In genomic region chr17:73166731-73167581, GRCh38 we compare ENCODE assay signal across 8 cellular contexts. TPM values are rescaled to one million over a fixed set of nuclear protein-coding genes. Genes with fewer than 3 reads are reported as not detected.
A peak's percentile ranks its signal among the peaks of the same experiment; 100 is the strongest.
DNase-seq lines count a peak whose midpoint lies in the region; ATAC-seq, FAIRE-seq and TF ChIP-seq lines count a peak whose summit lies in the region.

No MANE protein-coding gene starts in this region.

- WGBS in A549 (ENCODE audit: missing lambda C conversion rate) = 68% methylated on average over 8 of the region's 8 CpGs

- no peaks in the 10 kb centered on the region for H3K9me3 ChIP-seq in A549

- no peaks in the 10 kb centered on the region for H3K9me3 Mint-ChIP-seq in effector memory CD8-positive, alpha-beta T cell
- H3K9me3 Mint-ChIP-seq in stimulated activated naive B cell treated with anti-CD40 and anti-IgM and Interleukin-4, amounts not matched to agents 10 μg/mL and 1 μg/mL and 100 μg/mL, for 72 hours = no peaks in the 10 kb centered on the region

- H3K36me3 Mint-ChIP-seq in effector memory CD8-positive, alpha-beta T cell (ENCODE audit: insufficient read depth) = no peaks in the 10 kb centered on the region
- peaks cover 0 to 12% of the 10 kb centered on the region in 2 donors for H3K36me3 Mint-ChIP-seq in stimulated activated naive B cell treated with anti-CD40 and anti-IgM and Interleukin-4, amounts not matched to agents 10 μg/mL and 1 μg/mL and 100 μg/mL, for 72 hours

- DNase-seq in A549 (ENCODE audit: low read depth in 1 of 2, low spot score in 1 of 2) = no peak
- DNase-seq in MV-4-11 (lab: John Stamatoyannopoulos, UW) = peak; percentile 85
- DNase-seq in effector memory CD8-positive, alpha-beta T cell = no peak
- DNase-seq in stimulated activated naive B cell treated with anti-CD40 and anti-IgM and Interleukin-4, amounts not matched to agents 10 μg/mL and 1 μg/mL and 100 μg/mL, for 72 hours = no peak
- no peak for DNase-seq in SIG-M5 (lab: John Stamatoyannopoulos, UW)
- no peak for DNase-seq in SKM-1 treated with dmso at 0.1 percent for 144 hours (lab: John Stamatoyannopoulos, UW; ENCODE audit: unreplicated experiment)

- no peak for TF ChIP-seq EP300 in A549 (IDR thresholded peaks at IDR 0.05)

- TF ChIP-seq RAD21 in A549 (conservative IDR thresholded peaks at IDR 0.05 in 1 of 2, IDR thresholded peaks at IDR 0.05 in 1 of 2) = no peak

- H3K27ac Mint-ChIP-seq in effector memory CD8-positive, alpha-beta T cell = no peak overlapping the region
- peak overlapping the region; percentile 1 for H3K27ac Mint-ChIP-seq in stimulated activated naive B cell treated with anti-CD40 and anti-IgM and Interleukin-4, amounts not matched to agents 10 μg/mL and 1 μg/mL and 100 μg/mL, for 72 hours

- CTCF ChIA-PET in A549 (lab: Yijun Ruan, JAX) = interaction anchor here (0.9 to 3.5 kb wide), 7 partner anchors 10 to 610 kb away, joined by 3 to 16 read pairs (median 5); no protein-coding TSS in a partner anchor

- peaks cover 16 to 21% of the 10 kb centered on the region in 2 donors for H3K4me1 Mint-ChIP-seq in effector memory CD8-positive, alpha-beta T cell (ENCODE audit: low read depth in 2 of 2)
- H3K4me1 Mint-ChIP-seq in stimulated activated naive B cell treated with anti-CD40 and anti-IgM and Interleukin-4, amounts not matched to agents 10 μg/mL and 1 μg/mL and 100 μg/mL, for 72 hours = peaks cover 34 to 47% of the 10 kb centered on the region in 2 donors

- peak overlapping the region; percentile 99 for H3K4me2 ChIP-seq in A549

- TF ChIP-seq POLR2A in A549 (IDR thresholded peaks at IDR 0.05; ENCODE audit: low read length) = no peak

- FAIRE-seq in A549 (lab: Jason Lieb, UNC) = no peak

- H3K4me1 ChIP-seq in A549 = peaks cover 27% of the 10 kb centered on the region

- POLR2A ChIA-PET in A549 (lab: Yijun Ruan, JAX) = no interaction called here

- H3K4me3 Mint-ChIP-seq in effector memory CD8-positive, alpha-beta T cell = peak overlapping the region; percentile 28 to 31
- peak overlapping the region; percentile 86 to 90 for H3K4me3 Mint-ChIP-seq in stimulated activated naive B cell treated with anti-CD40 and anti-IgM and Interleukin-4, amounts not matched to agents 10 μg/mL and 1 μg/mL and 100 μg/mL, for 72 hours

- no peak for ATAC-seq in A549
- peak; percentile 41 for ATAC-seq in GM18508 (IDR thresholded peaks at IDR 0.05; ENCODE audit: insufficient read depth, unreplicated experiment)
- ATAC-seq in effector memory CD8-positive, alpha-beta T cell (replicated peaks) = no peak
- peak; percentile 33 to 58 for ATAC-seq in stimulated activated naive B cell treated with anti-CD40 and anti-IgM and Interleukin-4, amounts not matched to agents 10 μg/mL and 1 μg/mL and 100 μg/mL, for 72 hours (replicated peaks)
- no peak for ATAC-seq in GM21717 (IDR thresholded peaks at IDR 0.05; ENCODE audit: unreplicated experiment)

- H3K27ac ChIP-seq in A549 = no peak overlapping the region

- peak overlapping the region; percentile 56; the same call in 2 of the 3 replicates for H3K4me3 ChIP-seq in A549

- no peak for TF ChIP-seq CTCF in A549 (IDR thresholded peaks at IDR 0.05)

- peaks cover 71 to 85% of the 10 kb centered on the region in 2 donors for H3K27me3 Mint-ChIP-seq in effector memory CD8-positive, alpha-beta T cell
- H3K27me3 Mint-ChIP-seq in stimulated activated naive B cell treated with anti-CD40 and anti-IgM and Interleukin-4, amounts not matched to agents 10 μg/mL and 1 μg/mL and 100 μg/mL, for 72 hours = peaks cover 47 to 74% of the 10 kb centered on the region in 2 donors

TF ChIP-seq in A549, 52 proteins besides CTCF, POLR2A, EP300 and RAD21:
- TF ChIP-seq CBX2 (IDR thresholded peaks at IDR 0.05; ENCODE audit: borderline replicate concordance, low read depth) (no peak), CEBPB (IDR thresholded peaks at IDR 0.05) (no peak; a peak in 1 of 4 replicates), PBX3 (IDR thresholded peaks at IDR 0.05) (no peak), SREBF2 (IDR thresholded peaks at IDR 0.05) (no peak), HMGXB4 (CRISPR knock-in tag; IDR thresholded peaks at IDR 0.05; ENCODE audit: borderline replicate concordance) (no peak), HDAC2 (IDR thresholded peaks at IDR 0.05) (no peak), EHF (CRISPR knock-in tag; IDR thresholded peaks at IDR 0.05) (no peak)
- TF ChIP-seq, protein P1, sequence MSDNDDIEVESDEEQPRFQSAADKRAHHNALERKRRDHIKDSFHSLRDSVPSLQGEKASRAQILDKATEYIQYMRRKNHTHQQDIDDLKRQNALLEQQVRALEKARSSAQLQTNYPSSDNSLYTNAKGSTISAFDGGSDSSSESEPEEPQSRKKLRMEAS (IDR thresholded peaks at IDR 0.05) = no peak
- TF ChIP-seq, protein P2, sequence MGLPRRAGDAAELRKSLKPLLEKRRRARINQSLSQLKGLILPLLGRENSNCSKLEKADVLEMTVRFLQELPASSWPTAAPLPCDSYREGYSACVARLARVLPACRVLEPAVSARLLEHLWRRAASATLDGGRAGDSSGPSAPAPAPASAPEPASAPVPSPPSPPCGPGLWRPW (IDR thresholded peaks at IDR 0.05) = no peak

RNA-seq across cellular contexts. Expression of gene SSTR2, which starts 2.1 kb away (rescaled TPM):
- polyA plus RNA-seq in A549 (2011; rRNA removed) (0.04 and 0.07 TPM in 2 replicates), A549 (2017; fragmentation: RNase III; extraction: RNeasy Plus Mini Kit Qiagen cat#74134 plus additional on column Dnase treatment) (0.04 to 0.13 TPM (median 0.04 TPM) in 3 replicates)
- polyA plus RNA-seq in A549 (2012; cell fraction: cytosol; rRNA removed) = 0.03 TPM in 2 replicates
- 0.01 and 0.04 TPM in 2 replicates for polyA plus RNA-seq in A549 (2012; cell fraction: nucleus; rRNA removed)
- 0.10 and 0.17 TPM in 2 replicates for polyA minus RNA-seq in A549 (2011; rRNA and poly(A)+ RNA removed)

RNA-seq across cellular contexts. Expression of gene COG1, which starts 25.9 kb away (rescaled TPM):
- polyA plus RNA-seq in A549 (2011; rRNA removed) = 26.0 and 30.6 TPM in 2 replicates
- polyA plus RNA-seq in A549 (2012; cell fraction: cytosol; rRNA removed) = 21.0 and 22.6 TPM in 2 replicates
- 38.5 and 46.0 TPM in 2 replicates for polyA plus RNA-seq in A549 (2012; cell fraction: nucleus; rRNA removed)
- 19.5 to 22.1 TPM (median 21.7 TPM) in 3 replicates for polyA plus RNA-seq in A549 (2017; fragmentation: RNase III; extraction: RNeasy Plus Mini Kit Qiagen cat#74134 plus additional on column Dnase treatment)
- 49.8 and 51.7 TPM in 2 replicates for polyA minus RNA-seq in A549 (2011; rRNA and poly(A)+ RNA removed)

Comparison
In these comparisons a context has a peak if more than half of its experiments do, and no peak if none do; other contexts are left out.
1. ATAC-seq: peak in GM18508 (single experiment) and stimulated activated naive B cell treated with anti-CD40 and anti-IgM and Interleukin-4, amounts not matched to agents 10 μg/mL and 1 μg/mL and 100 μg/mL, for 72 hours (2 of 2); none in A549 (0 of 2), effector memory CD8-positive, alpha-beta T cell (single experiment) and GM21717 (single experiment).